ENCODE assay signal across 32 cellular contexts in genomic region chr20:50007369-50007768, GRCh38. TPM values are rescaled to one million over a fixed set of nuclear protein-coding genes. Genes with fewer than 3 reads are reported as not detected.
"Had no signal": no experiment of that assay in that cellular context is flagged by ENCODE, and none has a peak within 500 bp of the region (broad histone marks: within the 10 kb centered on the region; RNA-seq: fewer than 3 reads in every experiment).

No MANE protein-coding gene starts in this region.

- FAIRE-seq: colon, frontal cortex had no signal

- H3K9me3 Mint-ChIP-seq: activated CD4-positive, alpha-beta memory T cell treated with anti-CD3 and anti-CD28 coated beads for 36 hours; activated CD4-positive, alpha-beta T cell treated with anti-CD3 and anti-CD28 coated beads, Interleukin-2, amount 10 ng/mL, durations not matched to agents 24 days and 14 days; activated naive CD4-positive, alpha-beta T cell treated with anti-CD3 and anti-CD28 coated beads for 36 hours; activated naive CD4-positive, alpha-beta T cell treated with anti-CD3 and anti-CD28 coated beads, Interleukin-2, amount 50 U/mL, for 24 hours; activated naive CD8-positive, alpha-beta T cell treated with anti-CD3 and anti-CD28 coated beads for 36 hours; activated naive CD8-positive, alpha-beta T cell treated with anti-CD3 and anti-CD28 coated beads, Interleukin-2, amount 50 U/mL, for 24 hours; activated T-helper 1 cell treated with anti-CD3 and anti-CD28 coated beads, Interleukin-12 subunit alpha, Interleukin-12 subunit beta, Interleukin-2, Interleukin-4 antibody, amounts not matched to agents 30 ng/mL and 10 ng/mL and 1 ng/mL, durations not matched to agents 14 hours and 24 hours and 36 hours; activated T-helper 2 cell treated with anti-CD3 and anti-CD28 coated beads, Interferon-gamma antibody, Interleukin-2, Interleukin-4, amounts not matched to agents 10 μg/mL and 5 μg/mL and 100 μg/mL, durations not matched to agents 14 hours and 24 hours and 36 hours; effector memory CD8-positive, alpha-beta T cell had no signal

- H3K4me3 Mint-ChIP-seq: activated CD4-positive, alpha-beta memory T cell treated with anti-CD3 and anti-CD28 coated beads for 36 hours; activated CD4-positive, alpha-beta T cell treated with anti-CD3 and anti-CD28 coated beads for 36 hours; activated CD4-positive, alpha-beta T cell treated with anti-CD3 and anti-CD28 coated beads, Interleukin-2, amount 10 ng/mL, durations not matched to agents 24 days and 14 days; activated CD8-positive, alpha-beta memory T cell treated with anti-CD3 and anti-CD28 coated beads, Interleukin-2, amount 10 ng/mL, durations not matched to agents 7 days and 5 days; activated CD8-positive, alpha-beta T cell treated with anti-CD3 and anti-CD28 coated beads, Interleukin-2, amount 10 ng/mL, durations not matched to agents 7 days and 5 days; activated naive CD4-positive, alpha-beta T cell treated with anti-CD3 and anti-CD28 coated beads for 36 hours; activated naive CD4-positive, alpha-beta T cell treated with anti-CD3 and anti-CD28 coated beads, Interleukin-2, amount 50 U/mL, for 24 hours; activated naive CD8-positive, alpha-beta T cell treated with anti-CD3 and anti-CD28 coated beads for 36 hours; activated naive CD8-positive, alpha-beta T cell treated with anti-CD3 and anti-CD28 coated beads, Interleukin-2, amount 50 U/mL, for 24 hours; activated T-helper 1 cell treated with anti-CD3 and anti-CD28 coated beads, Interleukin-12 subunit alpha, Interleukin-12 subunit beta, Interleukin-2, Interleukin-4 antibody, amounts not matched to agents 30 ng/mL and 10 ng/mL and 1 ng/mL, durations not matched to agents 14 hours and 24 hours and 36 hours; effector memory CD8-positive, alpha-beta T cell had no signal

- H3K4me1 ChIP-seq: adrenal gland, body of pancreas had no signal

- H3K9me3 ChIP-seq: adrenal gland, body of pancreas had no signal

- H3K36me3 Mint-ChIP-seq: activated CD4-positive, alpha-beta memory T cell treated with anti-CD3 and anti-CD28 coated beads for 36 hours; activated CD8-positive, alpha-beta memory T cell treated with anti-CD3 and anti-CD28 coated beads, Interleukin-2, amount 10 ng/mL, durations not matched to agents 7 days and 5 days; activated naive CD4-positive, alpha-beta T cell treated with anti-CD3 and anti-CD28 coated beads, Interleukin-2, amount 50 U/mL, for 24 hours; activated naive CD8-positive, alpha-beta T cell treated with anti-CD3 and anti-CD28 coated beads for 36 hours had no signal

- ATAC-seq: activated CD4-positive, alpha-beta T cell treated with anti-CD3 and anti-CD28 coated beads for 36 hours; activated CD8-positive, alpha-beta memory T cell treated with anti-CD3 and anti-CD28 coated beads, Interleukin-2, amount 10 ng/mL, durations not matched to agents 7 days and 5 days; activated CD8-positive, alpha-beta T cell treated with anti-CD3 and anti-CD28 coated beads, Interleukin-2, amount 10 ng/mL, durations not matched to agents 7 days and 5 days; activated naive CD8-positive, alpha-beta T cell treated with anti-CD3 and anti-CD28 coated beads, Interleukin-2, amount 50 U/mL, for 24 hours; body of pancreas; effector memory CD8-positive, alpha-beta T cell; esophagus mucosa had no signal

- H3K4me3 ChIP-seq: adrenal gland, body of pancreas had no signal

- H3K36me3 ChIP-seq: adrenal gland had no signal

- DNase-seq: activated CD4-positive, alpha-beta memory T cell treated with anti-CD3 and anti-CD28 coated beads for 36 hours; activated CD4-positive, alpha-beta T cell treated with anti-CD3 and anti-CD28 coated beads for 36 hours; activated CD4-positive, alpha-beta T cell treated with anti-CD3 and anti-CD28 coated beads, Interleukin-2, amount 10 ng/mL, durations not matched to agents 24 days and 14 days; activated CD4-positive, CD25-positive, alpha-beta regulatory T cell; activated CD4-positive, CD25-positive, alpha-beta regulatory T cell treated with anti-CD3 and anti-CD28 coated beads, Interleukin-2, amount 50 U/mL, for 72 hours; activated CD8-positive, alpha-beta memory T cell treated with anti-CD3 and anti-CD28 coated beads, Interleukin-2, amount 10 ng/mL, durations not matched to agents 7 days and 5 days; activated CD8-positive, alpha-beta memory T cell treated with anti-CD3 and anti-CD28 coated beads, Interleukin-2, amount 50 U/mL, for 4 hours; activated CD8-positive, alpha-beta T cell treated with anti-CD3 and anti-CD28 coated beads, Interleukin-2, amount 10 ng/mL, durations not matched to agents 7 days and 5 days; activated effector memory CD4-positive, alpha-beta T cell treated with anti-CD3 and anti-CD28 coated beads, Interleukin-2, amount 50 U/mL, for 16 hours; activated naive CD4-positive, alpha-beta T cell treated with anti-CD3 and anti-CD28 coated beads for 36 hours; activated naive CD8-positive, alpha-beta T cell treated with anti-CD3 and anti-CD28 coated beads for 36 hours; activated naive CD8-positive, alpha-beta T cell treated with anti-CD3 and anti-CD28 coated beads, Interleukin-2, amount 50 U/mL, for 24 hours; activated T-cell treated with anti-CD3 and anti-CD28 coated beads, Interleukin-2, amount 50 U/mL, for 1 hour; activated T-cell treated with anti-CD3 and anti-CD28 coated beads, Interleukin-2, amount 50 U/mL, for 48 hours; adrenal gland; amygdala; aorta; body of pancreas; caudate nucleus; cortex of kidney; dermis blood vessel endothelial cell; effector CD4-positive, alpha-beta T cell; effector memory CD8-positive, alpha-beta T cell; foreskin fibroblast; head of caudate nucleus; T1000 had no signal

- H3K27me3 ChIP-seq: adrenal gland, body of pancreas had no signal

- H3K27ac ChIP-seq: adrenal gland, body of pancreas had no signal

- H3K27ac Mint-ChIP-seq: activated CD4-positive, alpha-beta memory T cell treated with anti-CD3 and anti-CD28 coated beads for 36 hours; activated CD4-positive, alpha-beta T cell treated with anti-CD3 and anti-CD28 coated beads for 36 hours; activated CD4-positive, alpha-beta T cell treated with anti-CD3 and anti-CD28 coated beads, Interleukin-2, amount 10 ng/mL, durations not matched to agents 24 days and 14 days; activated CD8-positive, alpha-beta memory T cell treated with anti-CD3 and anti-CD28 coated beads, Interleukin-2, amount 10 ng/mL, durations not matched to agents 7 days and 5 days; activated CD8-positive, alpha-beta T cell treated with anti-CD3 and anti-CD28 coated beads, Interleukin-2, amount 10 ng/mL, durations not matched to agents 7 days and 5 days; activated naive CD4-positive, alpha-beta T cell treated with anti-CD3 and anti-CD28 coated beads for 36 hours; activated naive CD4-positive, alpha-beta T cell treated with anti-CD3 and anti-CD28 coated beads, Interleukin-2, amount 50 U/mL, for 24 hours; activated naive CD8-positive, alpha-beta T cell treated with anti-CD3 and anti-CD28 coated beads for 36 hours; activated naive CD8-positive, alpha-beta T cell treated with anti-CD3 and anti-CD28 coated beads, Interleukin-2, amount 50 U/mL, for 24 hours; activated T-helper 1 cell treated with anti-CD3 and anti-CD28 coated beads, Interleukin-12 subunit alpha, Interleukin-12 subunit beta, Interleukin-2, Interleukin-4 antibody, amounts not matched to agents 30 ng/mL and 10 ng/mL and 1 ng/mL, durations not matched to agents 14 hours and 24 hours and 36 hours; activated T-helper 2 cell treated with anti-CD3 and anti-CD28 coated beads, Interferon-gamma antibody, Interleukin-2, Interleukin-4, amounts not matched to agents 10 μg/mL and 5 μg/mL and 100 μg/mL, durations not matched to agents 14 hours and 24 hours and 36 hours; effector memory CD8-positive, alpha-beta T cell had no signal

RNA-seq across cellular contexts. Expression of gene SNAI1, which starts 24.6 kb away (rescaled TPM):
- total RNA-seq: frontal cortex had no signal
